In the genomic region with DNA sequence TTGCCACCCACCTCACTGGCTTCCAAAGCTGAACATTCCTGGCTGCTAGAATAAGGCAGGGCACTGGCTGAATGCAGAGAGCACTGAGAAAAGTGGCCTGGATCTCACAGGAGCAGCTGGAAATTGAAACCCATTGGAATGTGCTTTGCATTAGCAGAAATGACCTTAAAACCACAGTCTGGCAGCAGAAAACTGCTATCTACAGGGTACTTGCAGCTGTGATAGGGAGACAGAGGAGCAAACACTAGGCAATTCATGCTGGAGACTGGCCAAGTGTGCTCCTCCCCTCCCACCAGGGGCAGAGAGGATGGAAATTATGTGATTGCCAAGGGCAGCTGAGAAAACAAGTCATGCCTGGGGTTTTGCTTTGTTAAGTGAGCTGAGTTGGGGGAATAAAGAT, we compare ENCODE assay signal across 8 cellular contexts. TPM values are rescaled to one million over a fixed set of nuclear protein-coding genes. Genes with fewer than 3 reads are reported as not detected.
A peak's percentile ranks its signal among the peaks of the same experiment; 100 is the strongest.
DNase-seq lines count a peak whose midpoint lies in the region; ATAC-seq and TF ChIP-seq lines count a peak whose summit lies in the region.

No MANE protein-coding gene starts in this region.

- TF ChIP-seq CTCF in HFF-Myc (IDR thresholded peaks at IDR 0.05; ENCODE audit: low read depth, low read length, missing control alignments) = no peak

- H3K4me3 ChIP-seq in HFF-Myc (replicated peaks; ENCODE audit: low read depth, low read length) = no peak overlapping the region

- DNase-seq in HFF-Myc (ENCODE audit: extremely low read depth, low read depth) (peak; percentile 74), NCI-H748 (lab: John Stamatoyannopoulos, UW; ENCODE audit: unreplicated experiment) (peak; percentile 94), fibroblast of peridontal ligament (ENCODE audit: extremely low read depth) (peak; percentile 87), renal cortical epithelial cell (ENCODE audit: low read depth) (peak; percentile 69)

- ATAC-seq in HG03571 (IDR thresholded peaks at IDR 0.05; ENCODE audit: unreplicated experiment) (no peak), GM19351 (IDR thresholded peaks at IDR 0.05; ENCODE audit: unreplicated experiment) (no peak), GM21423 (IDR thresholded peaks at IDR 0.05; ENCODE audit: unreplicated experiment) (no peak), HG03108 (IDR thresholded peaks at IDR 0.05; ENCODE audit: unreplicated experiment) (no peak)

RNA-seq across cellular contexts. Expression of a gene that starts 47.2 kb away (rescaled TPM):
- total RNA-seq in renal cortical epithelial cell = not detected in 2 replicates
